Comparison of ENCODE assay signal across 8 cellular contexts in the genomic region with DNA sequence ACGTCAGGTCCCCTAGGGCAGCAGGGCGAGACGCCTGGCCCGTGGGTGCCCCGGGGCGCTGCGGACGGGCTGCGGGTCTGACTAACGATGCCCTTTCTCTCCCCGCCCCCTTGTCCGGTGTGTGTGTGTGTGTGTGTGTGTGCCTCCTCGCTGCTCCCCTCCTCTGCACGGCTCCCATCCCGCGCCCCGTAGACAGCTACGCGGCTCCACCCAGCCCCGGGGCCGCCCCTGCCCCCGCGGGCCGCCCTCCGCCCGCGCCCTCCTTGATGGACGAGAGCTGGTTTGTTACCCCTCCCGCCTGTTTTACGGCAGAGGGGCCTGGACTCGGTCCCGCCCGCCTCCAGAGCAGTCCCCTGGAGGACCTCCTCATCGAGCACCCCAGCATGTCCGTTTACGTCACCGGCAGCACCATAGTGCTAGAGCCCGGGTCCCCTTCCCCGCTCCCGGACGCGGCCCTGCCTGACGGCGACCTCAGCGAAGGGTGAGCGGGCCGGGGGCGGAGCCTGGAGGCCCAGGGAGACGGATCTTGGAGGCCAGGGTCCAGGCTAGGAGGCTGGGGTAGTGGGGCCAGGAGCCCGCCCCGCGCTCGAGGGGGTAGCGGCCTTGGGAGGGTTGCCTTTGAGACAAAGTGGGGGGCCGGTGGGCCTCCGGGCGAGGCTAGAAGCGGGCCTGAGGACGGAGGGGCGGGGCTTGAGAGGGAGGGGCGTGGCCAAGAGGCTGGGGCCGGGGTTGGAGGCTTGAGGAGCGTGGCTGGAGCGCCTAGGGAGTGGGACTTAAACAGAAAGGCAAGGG. TPM values are rescaled to one million over a fixed set of nuclear protein-coding genes. Genes with fewer than 3 reads are reported as not detected.
A peak's percentile ranks its signal among the peaks of the same experiment; 100 is the strongest.
DNase-seq lines count a peak whose midpoint lies in the region; ATAC-seq and TF ChIP-seq lines count a peak whose summit lies in the region.

No MANE protein-coding gene starts in this region.

- H3K9me3 Mint-ChIP-seq in activated naive CD8-positive, alpha-beta T cell treated with anti-CD3 and anti-CD28 coated beads, Interleukin-2, amount 50 U/mL, for 24 hours = no peaks in the 10 kb centered on the region
- no peaks in the 10 kb centered on the region for H3K9me3 Mint-ChIP-seq in progenitor cell of endocrine pancreas (ENCODE audit: low read depth)

- peak overlapping the region; percentile 13 to 78 (median 73) for H3K4me3 ChIP-seq in heart right ventricle
- peak overlapping the region; percentile 90 for H3K4me3 ChIP-seq in upper lobe of right lung

- H3K27ac ChIP-seq in heart right ventricle (peak overlapping the region; percentile 70 to 100 (median 97)), upper lobe of right lung (peak overlapping the region; percentile 89)

- peaks cover 8% of the 10 kb centered on the region for H3K36me3 Mint-ChIP-seq in activated naive CD8-positive, alpha-beta T cell treated with anti-CD3 and anti-CD28 coated beads, Interleukin-2, amount 50 U/mL, for 24 hours (ENCODE audit: low read depth)
- H3K36me3 Mint-ChIP-seq in progenitor cell of endocrine pancreas (ENCODE audit: insufficient read depth) = peaks cover 8% of the 10 kb centered on the region

- H3K36me3 ChIP-seq in heart right ventricle (peaks cover 0 to 41% (median 5%) of the 10 kb centered on the region in 9 donors), upper lobe of right lung (peaks cover 6% of the 10 kb centered on the region)

- H3K4me1 Mint-ChIP-seq in activated naive CD8-positive, alpha-beta T cell treated with anti-CD3 and anti-CD28 coated beads, Interleukin-2, amount 50 U/mL, for 24 hours = peaks cover 27% of the 10 kb centered on the region
- peaks cover 19% of the 10 kb centered on the region for H3K4me1 Mint-ChIP-seq in progenitor cell of endocrine pancreas (ENCODE audit: low read depth)

- H3K27ac Mint-ChIP-seq in activated naive CD8-positive, alpha-beta T cell treated with anti-CD3 and anti-CD28 coated beads, Interleukin-2, amount 50 U/mL, for 24 hours = peak overlapping the region; percentile 73
- H3K27ac Mint-ChIP-seq in progenitor cell of endocrine pancreas = peak overlapping the region; percentile 88

- H3K4me1 ChIP-seq in heart right ventricle (peaks cover 5 to 90% (median 71%) of the 10 kb centered on the region in 9 donors), upper lobe of right lung (peaks cover 24% of the 10 kb centered on the region)

- H3K27me3 Mint-ChIP-seq in activated naive CD8-positive, alpha-beta T cell treated with anti-CD3 and anti-CD28 coated beads, Interleukin-2, amount 50 U/mL, for 24 hours = no peaks in the 10 kb centered on the region
- peaks cover 22% of the 10 kb centered on the region for H3K27me3 Mint-ChIP-seq in progenitor cell of endocrine pancreas

- TF ChIP-seq CTCF in heart right ventricle (IDR thresholded peaks at IDR 0.05) (no peak), progenitor cell of endocrine pancreas (IDR thresholded peaks at IDR 0.05; ENCODE audit: unreplicated experiment) (no peak), upper lobe of right lung (IDR thresholded peaks at IDR 0.05) (no peak)

- DNase-seq in EH (ENCODE audit: low read depth) (peak; percentile 85), Kasumi-1 (lab: John Stamatoyannopoulos, UW) (peak; percentile 64 to 68), SW480 (ENCODE audit: low spot score) (peak; percentile 92), heart right ventricle (peak; percentile 84 to 86), progenitor cell of endocrine pancreas (ENCODE audit: low spot score, unreplicated experiment) (peak; percentile 76), upper lobe of right lung (peak; percentile 93)
- DNase-seq in activated naive CD8-positive, alpha-beta T cell treated with anti-CD3 and anti-CD28 coated beads, Interleukin-2, amount 50 U/mL, for 24 hours = peak; percentile 86

- ATAC-seq in GM21786 (IDR thresholded peaks at IDR 0.05; ENCODE audit: unreplicated experiment) = peak; percentile 39
- peak; percentile 78 for ATAC-seq in activated naive CD8-positive, alpha-beta T cell treated with anti-CD3 and anti-CD28 coated beads, Interleukin-2, amount 50 U/mL, for 24 hours
- ATAC-seq in heart right ventricle = peak; percentile 57 to 81 (median 69)
- peak; percentile 82 for ATAC-seq in upper lobe of right lung

- intact Hi-C loops in heart right ventricle (cut with DNase I) = loop anchor here in 9 of 10 donors (5.0 to 10.0 kb wide), 9 partner anchors 124 to 397 kb away; a partner anchor contains a TSS
- intact Hi-C loops in upper lobe of right lung (cut with DNase I) = no loop called here

- WGBS in heart right ventricle, 2 donors = 4 to 5% methylated on average over 53 to 59 of the region's 64 CpGs

- H3K27me3 ChIP-seq in heart right ventricle (no peaks in the 10 kb centered on the region), upper lobe of right lung (no peaks in the 10 kb centered on the region)

- H3K9me3 ChIP-seq in heart right ventricle = no peaks in the 10 kb centered on the region
- no peaks in the 10 kb centered on the region for H3K9me3 ChIP-seq in upper lobe of right lung

- H3K4me3 Mint-ChIP-seq in activated naive CD8-positive, alpha-beta T cell treated with anti-CD3 and anti-CD28 coated beads, Interleukin-2, amount 50 U/mL, for 24 hours = peak overlapping the region; percentile 82
- H3K4me3 Mint-ChIP-seq in progenitor cell of endocrine pancreas (ENCODE audit: low read depth) = peak overlapping the region; percentile 79

RNA-seq across cellular contexts. Expression of a gene that starts 5.1 kb away (rescaled TPM):
- total RNA-seq in heart right ventricle (100 to 1,000 TPM in 8 of 10 donors, 10 to 100 TPM in 2; 73.4 to 174 (median 136) TPM), progenitor cell of endocrine pancreas (31.5 and 33.0 TPM in 2 replicates), upper lobe of right lung (17.7 TPM)
- polyA plus RNA-seq in heart right ventricle = 10 to 100 TPM; 31.7 to 48.8 TPM

RNA-seq across cellular contexts. Expression of a gene that starts 32.3 kb away (rescaled TPM):
- total RNA-seq in heart right ventricle (10 to 100 TPM; 11.0 to 20.4 (median 14.1) TPM), progenitor cell of endocrine pancreas (44.3 and 45.8 TPM in 2 replicates), upper lobe of right lung (13.2 TPM)
- polyA plus RNA-seq in heart right ventricle = 10 to 100 TPM; 18.6 to 23.8 TPM

Comparison
In these comparisons a context has a peak if more than half of its experiments do, and no peak if none do; other contexts are left out.
1. Peak in every context shown above with its lines: DNase-seq, ATAC-seq, H3K4me3 ChIP-seq and H3K27ac ChIP-seq.